ENCODE assay signal across 1 cellular context in genomic region chr13:48574036-48574796, GRCh38.
TF ChIP-seq lines count a peak whose summit lies in the region.

No MANE protein-coding gene starts in this region.

TF ChIP-seq in GM23338, 12 proteins besides CTCF, POLR2A, EP300 and RAD21 (continued from another document):
- TF ChIP-seq ZNF462 (CRISPR knock-in tag; IDR thresholded peaks at IDR 0.05): no peak
